20 cellular contexts compared by ENCODE assay signal in the genomic region with DNA sequence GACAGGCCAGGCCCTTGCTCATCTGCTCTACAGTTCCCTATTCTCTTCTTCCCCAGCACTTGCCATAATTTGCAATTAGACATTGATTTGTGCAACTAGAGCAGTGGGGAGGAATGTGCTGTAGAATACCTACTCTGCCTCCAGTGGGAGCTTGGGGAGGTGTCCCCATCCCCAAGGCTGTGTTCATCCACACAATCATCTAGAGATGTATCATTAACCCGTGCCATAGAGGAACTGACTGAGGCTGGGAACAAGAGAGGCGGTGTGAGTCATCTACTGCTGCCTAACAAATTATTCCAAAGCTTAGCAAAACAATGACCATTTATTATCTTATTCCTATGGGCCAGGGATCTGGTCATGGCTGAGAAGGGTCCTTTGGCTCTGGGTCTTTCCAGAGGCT. TPM values are rescaled to one million over a fixed set of nuclear protein-coding genes. Genes with fewer than 3 reads are reported as not detected.
DNase-seq lines count a peak whose midpoint lies in the region; ATAC-seq and TF ChIP-seq lines count a peak whose summit lies in the region.
"Had no signal": no experiment of that assay in that cellular context is flagged by ENCODE, and none has a peak within 500 bp of the region (broad histone marks: within the 10 kb centered on the region; RNA-seq: fewer than 3 reads in every experiment).

No MANE protein-coding gene starts in this region.

- H3K9me3 ChIP-seq in adrenal gland (replicated peaks in 1 of 3): no peaks in the 10 kb centered on the region
- H3K9me3 ChIP-seq: stomach had no signal

- intact Hi-C loops in left cardiac atrium (cut with DNase I): no loop called here
- intact Hi-C loops in adrenal gland (cut with DNase I): no loop called here

- H3K4me1 ChIP-seq in adrenal gland (replicated peaks in 1 of 2): no peaks in the 10 kb centered on the region

- H3K36me3 ChIP-seq in adrenal gland (replicated peaks in 1 of 2): no peaks in the 10 kb centered on the region
- H3K36me3 ChIP-seq: stomach had no signal

- TF ChIP-seq CTCF in epithelial cell of esophagus (IDR thresholded peaks at IDR 0.05; ENCODE audit: insufficient read depth, low read depth, low read length, missing control alignments) (no peak), adrenal gland (IDR thresholded peaks at IDR 0.05) (no peak)

- 67 to 83% (median 69%) methylated on average over 2 of the region's 2 CpGs for WGBS in adrenal gland, 4 donors

- peak; percentile 68 for DNase-seq in ACHN
- peak; percentile 65 for DNase-seq in ELR (ENCODE audit: low read depth)
- peak; percentile 57 for DNase-seq in SK-MEL-5 (ENCODE audit: low read depth, low spot score)
- DNase-seq in epithelial cell of esophagus (ENCODE audit: low read depth): peak; percentile 60
- no peak for DNase-seq in NCI-H510A (lab: John Stamatoyannopoulos, UW)
- no peak for DNase-seq in left cardiac atrium
- no peak for DNase-seq in adrenal gland
- DNase-seq: CD4-positive, CD25-positive, alpha-beta regulatory T cell; effector memory CD4-positive, alpha-beta T cell; GDM1; glutamatergic neuron; left colon; naive B cell; NCI-H1436; NCI-H69; retina; SHP77; stimulated activated CD4-positive, alpha-beta T cell treated with anti-CD3 and anti-CD28 coated beads, Interleukin-2, amount 100 ng/mL, for 48 hours; stomach had no signal

- H3K27ac ChIP-seq in adrenal gland: no peak overlapping the region
- H3K27ac ChIP-seq: stomach had no signal

- H3K4me3 ChIP-seq in epithelial cell of esophagus (ENCODE audit: low read length) (no peak overlapping the region), adrenal gland (no peak overlapping the region)
- H3K4me3 ChIP-seq: stomach had no signal

- no peak for ATAC-seq in HG03432 (IDR thresholded peaks at IDR 0.05; ENCODE audit: unreplicated experiment)
- ATAC-seq in left cardiac atrium: no peak
- ATAC-seq: left colon had no signal

- in situ Hi-C loops in ACHN (cut with HindIII; ENCODE audit: low pct_ligation_motif_present, low pct_unique_long_range_greater_than_20kb, low sequenced_read_pairs): no loop called here
- in situ Hi-C loops in SK-MEL-5 (cut with HindIII; ENCODE audit: low pct_unique_long_range_greater_than_20kb, low sequenced_read_pairs): no loop called here

- no peaks in the 10 kb centered on the region for H3K27me3 ChIP-seq in adrenal gland
- H3K27me3 ChIP-seq: stomach had no signal

- TF ChIP-seq POLR2A in adrenal gland (IDR thresholded peaks at IDR 0.05): no peak

RNA-seq across cellular contexts. Expression of a gene that starts 5.1 kb away (rescaled TPM):
- 3.5 and 4.4 TPM in 2 replicates for total RNA-seq in SK-MEL-5 (2014; rRNA removed; shearing (Covaris generic))
- polyA plus RNA-seq in SK-MEL-5 (2015; cell fraction: cytosol; rRNA removed): 3.4 and 4.3 TPM in 2 replicates
- polyA plus RNA-seq in SK-MEL-5 (2015; cell fraction: nucleus; rRNA removed): 2.5 and 2.6 TPM in 2 replicates
- total RNA-seq in left cardiac atrium (under 1 TPM; 0.24 to 0.56 TPM), adrenal gland (1 to 10 TPM in 6 of 8 donors, under 1 TPM in 2; 0.17 to 2.5 (median 1.5) TPM)
- 1 to 10 TPM in 1 of 3 donors, under 1 TPM in 2; 0.47 to 2.0 (median 0.48) TPM for polyA plus RNA-seq in adrenal gland

RNA-seq across cellular contexts. Expression of a gene that starts 23.9 kb away (rescaled TPM):
- not detected in 2 replicates for total RNA-seq in SK-MEL-5 (2014; rRNA removed; shearing (Covaris generic))
- not detected in 2 replicates for polyA plus RNA-seq in SK-MEL-5 (2015; cell fraction: cytosol; rRNA removed)
- not detected in 2 replicates for polyA plus RNA-seq in SK-MEL-5 (2015; cell fraction: nucleus; rRNA removed)
- total RNA-seq in left cardiac atrium: not detected
- not detected for total RNA-seq in adrenal gland
- polyA plus RNA-seq in adrenal gland: not detected
- total RNA-seq: CD4-positive, CD25-positive, alpha-beta regulatory T cell; left colon; stomach had no signal
- polyA plus RNA-seq: CD4-positive, CD25-positive, alpha-beta regulatory T cell; stomach had no signal

RNA-seq across cellular contexts. Expression of a gene that starts 44.6 kb away (rescaled TPM):
- total RNA-seq in SK-MEL-5 (2014; rRNA removed; shearing (Covaris generic)): 3.8 and 3.9 TPM in 2 replicates
- 1.5 and 2.2 TPM in 2 replicates for polyA plus RNA-seq in SK-MEL-5 (2015; cell fraction: cytosol; rRNA removed)
- 1.1 TPM in 2 replicates for polyA plus RNA-seq in SK-MEL-5 (2015; cell fraction: nucleus; rRNA removed)
- total RNA-seq in left cardiac atrium: 100 to 1,000 TPM; 102 to 105 TPM
- 1 to 10 TPM in 1 of 8 donors, under 1 TPM in 6, not detected in 1; 0.19 to 1.5 (median 0.47) TPM for total RNA-seq in adrenal gland
- polyA plus RNA-seq in adrenal gland: 1 to 10 TPM in 2 of 3 donors, under 1 TPM in 1; 0.44 to 3.5 (median 2.2) TPM

Comparison
In these comparisons a context has a peak if more than half of its experiments do, and no peak if none do; other contexts are left out.
1. DNase-seq: peak in ACHN (single experiment), ELR (single experiment), SK-MEL-5 (single experiment) and epithelial cell of esophagus (single experiment); none in NCI-H510A (single experiment), left cardiac atrium (single experiment) and adrenal gland (0 of 7).
2. RNA of a gene that starts 44.6 kb away (total RNA-seq): 102 to 105 TPM in left cardiac atrium; 3.8 to 3.9 TPM in SK-MEL-5 and 0.19 to 1.5 TPM in adrenal gland; every median in the first group is over 10 times any median in the second.